In genomic region chr1:36328713-36329112, GRCh38 we compare ENCODE assay signal across 1 cellular context.
TF ChIP-seq lines count a peak whose summit lies in the region.

No MANE protein-coding gene starts in this region.

TF ChIP-seq in K562, 482 proteins besides CTCF, POLR2A, EP300 and RAD21:
- TF ChIP-seq GATAD2A (IDR thresholded peaks at IDR 0.05) (no peak), USF2 (CRISPR knock-in tag; IDR thresholded peaks at IDR 0.05) (peak; percentile 26; the same call in 1 of the 2 replicates), ZBTB26 (CRISPR knock-in tag; IDR thresholded peaks at IDR 0.05) (0 out of 2 replicates have a peak, but pooled peaks have one; percentile 16), MAZ (CRISPR knock-in tag; conservative IDR thresholded peaks at IDR 0.05 in 1 of 2, IDR thresholded peaks at IDR 0.05 in 1 of 2) (no peak), SPI1 (IDR thresholded peaks at IDR 0.05; ENCODE audit: borderline replicate concordance, low read depth, low read length) (peak; percentile 34; the same call in 1 of the 2 replicates), ZFP30 (CRISPR knock-in tag; IDR thresholded peaks at IDR 0.05; ENCODE audit: borderline replicate concordance) (no peak), FOSL1 (tag; conservative IDR thresholded peaks at IDR 0.05) (no peak), ZNF699 (CRISPR knock-in tag; IDR thresholded peaks at IDR 0.05; ENCODE audit: insufficient replicate concordance) (no peak), MTA2 (IDR thresholded peaks at IDR 0.05; ENCODE audit: low read depth) (no peak), KDM2B (CRISPR knock-in tag; IDR thresholded peaks at IDR 0.05) (no peak), HDAC1 (IDR thresholded peaks at IDR 0.05) (0 out of 4 replicates have a peak, but pooled peaks of 1 of the 2 experiments have one; percentile 22), OTX1 (CRISPR knock-in tag; IDR thresholded peaks at IDR 0.05) (no peak), FOS (IDR thresholded peaks at IDR 0.05; ENCODE audit: extremely low read depth, insufficient read length) (no peak), ZFP36 (IDR thresholded peaks at IDR 0.05; ENCODE audit: low read depth, low read length, partially characterized antibody) (peak; percentile 11), SMAD1 (IDR thresholded peaks at IDR 0.05; ENCODE audit: low read depth, low read length, partially characterized antibody) (peak; percentile 87), ZNF197 (CRISPR knock-in tag; IDR thresholded peaks at IDR 0.05; ENCODE audit: low read depth) (no peak), CLOCK (CRISPR knock-in tag; IDR thresholded peaks at IDR 0.05; ENCODE audit: borderline replicate concordance) (no peak), TSHZ1 (CRISPR knock-in tag; IDR thresholded peaks at IDR 0.05) (no peak), XRCC4 (IDR thresholded peaks at IDR 0.05; ENCODE audit: extremely low read depth, insufficient read depth, insufficient read length) (no peak), TCFL5 (CRISPR knock-in tag; conservative IDR thresholded peaks at IDR 0.05) (no peak), KLF1 (tag; IDR thresholded peaks at IDR 0.05) (0 out of 2 replicates have a peak, but pooled peaks have one; percentile 36), NFIC (IDR thresholded peaks at IDR 0.05) (peak; percentile 100), VEZF1 (CRISPR knock-in tag; IDR thresholded peaks at IDR 0.05) (no peak), NFIX (CRISPR knock-in tag; IDR thresholded peaks at IDR 0.05; ENCODE audit: low read depth) (peak; percentile 97), MYC (IDR thresholded peaks at IDR 0.05; ENCODE audit: low read depth, low read length) (peak; percentile 52; the same call in 1 of the 2 replicates), MYC (CRISPR knock-in tag; IDR thresholded peaks at IDR 0.05; ENCODE audit: borderline replicate concordance, low read depth) (no peak), CBFA2T3 (IDR thresholded peaks at IDR 0.05) (0 out of 2 replicates have a peak, but pooled peaks have one; percentile 12), ZNF561 (CRISPR knock-in tag; conservative IDR thresholded peaks at IDR 0.05) (no peak), BCLAF1 (IDR thresholded peaks at IDR 0.05; ENCODE audit: borderline replicate concordance in 1 of 2, control insufficient read depth in 1 of 2, low read depth in 2 of 2, low read length in 1 of 2) (no peak), HOMEZ (CRISPR knock-in tag; IDR thresholded peaks at IDR 0.05) (no peak), CEBPG (CRISPR knock-in tag; IDR thresholded peaks at IDR 0.05) (no peak), CEBPG (tag; conservative IDR thresholded peaks at IDR 0.05 in 1 of 2, IDR thresholded peaks at IDR 0.05 in 1 of 2) (no peak), SMAD4 (CRISPR knock-in tag; conservative IDR thresholded peaks at IDR 0.05) (0 out of 2 replicates have a peak, but pooled peaks have one; percentile 12), SREBF1 (IDR thresholded peaks at IDR 0.05; ENCODE audit: borderline replicate concordance, low read depth, low read length) (no peak)
- TF ChIP-seq, protein P1, sequence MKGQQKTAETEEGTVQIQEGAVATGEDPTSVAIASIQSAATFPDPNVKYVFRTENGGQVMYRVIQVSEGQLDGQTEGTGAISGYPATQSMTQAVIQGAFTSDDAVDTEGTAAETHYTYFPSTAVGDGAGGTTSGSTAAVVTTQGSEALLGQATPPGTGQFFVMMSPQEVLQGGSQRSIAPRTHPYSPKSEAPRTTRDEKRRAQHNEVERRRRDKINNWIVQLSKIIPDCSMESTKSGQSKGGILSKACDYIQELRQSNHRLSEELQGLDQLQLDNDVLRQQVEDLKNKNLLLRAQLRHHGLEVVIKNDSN (CRISPR knock-in tag; IDR thresholded peaks at IDR 0.05), result 0 out of 2 replicates have a peak, but pooled peaks have one; percentile 12
